ENCODE assay signal across 25 cellular contexts in genomic region chr14:67370830-67371229, GRCh38. TPM values are rescaled to one million over a fixed set of nuclear protein-coding genes. Genes with fewer than 3 reads are reported as not detected.
A peak's percentile ranks its signal among the peaks of the same experiment; 100 is the strongest.
DNase-seq lines count a peak whose midpoint lies in the region; ATAC-seq, FAIRE-seq and TF ChIP-seq lines count a peak whose summit lies in the region.
"Had no signal": no experiment of that assay in that cellular context is flagged by ENCODE, and none has a peak within 500 bp of the region (broad histone marks: within the 10 kb centered on the region; RNA-seq: fewer than 3 reads in every experiment).

No MANE protein-coding gene starts in this region.

- H3K27ac ChIP-seq in smooth muscle cell (ENCODE audit: low read depth) (peak overlapping the region; percentile 43), endodermal cell (ENCODE audit: low read depth, low read length) (no peak overlapping the region)
- H3K27ac ChIP-seq: dorsolateral prefrontal cortex, SJCRH30 had no signal

- H3K9me3 ChIP-seq in smooth muscle cell (replicated peaks; ENCODE audit: low read depth) (no peaks in the 10 kb centered on the region), endodermal cell (ENCODE audit: control insufficient read depth, low read length) (no peaks in the 10 kb centered on the region)
- H3K9me3 ChIP-seq: HAP-1, SJCRH30 had no signal

- peak; percentile 95 for FAIRE-seq in HTR-8/SVneo (lab: Jason Lieb, UNC)
- FAIRE-seq: GM12891, small intestine had no signal

- no peak overlapping the region for H3K4me3 Mint-ChIP-seq in activated T-cell treated with anti-CD3 and anti-CD28 coated beads, Interleukin-2, amount 50 U/mL, for 4 hours
- H3K4me3 Mint-ChIP-seq in activated naive CD8-positive, alpha-beta T cell treated with anti-CD3 and anti-CD28 coated beads, Interleukin-2, amount 50 U/mL, for 24 hours: no peak overlapping the region
- H3K4me3 Mint-ChIP-seq in endodermal cell: no peak overlapping the region
- H3K4me3 Mint-ChIP-seq: immature natural killer cell; naive B cell; stimulated activated memory B cell treated with anti-CD40 and anti-IgM and Interleukin-4, amounts not matched to agents 10 μg/mL and 1 μg/mL and 100 μg/mL, for 72 hours had no signal

- H3K27me3 ChIP-seq in smooth muscle cell (ENCODE audit: low read depth) (no peaks in the 10 kb centered on the region), endodermal cell (ENCODE audit: control insufficient read depth, insufficient read depth, low read length, poor library complexity, severe bottlenecking) (no peaks in the 10 kb centered on the region)
- H3K27me3 ChIP-seq: dorsolateral prefrontal cortex, SJCRH30 had no signal

- peak overlapping the region; percentile 38 for H3K27ac Mint-ChIP-seq in activated naive CD8-positive, alpha-beta T cell treated with anti-CD3 and anti-CD28 coated beads, Interleukin-2, amount 50 U/mL, for 24 hours
- no peak overlapping the region for H3K27ac Mint-ChIP-seq in endodermal cell

- no peak for DNase-seq in activated T-cell treated with anti-CD3 and anti-CD28 coated beads, Interleukin-2, amount 50 U/mL, for 4 hours
- DNase-seq in activated T-cell treated with anti-CD3 and anti-CD28 coated beads, Interleukin-2, amount 50 U/mL, for 48 hours: no peak
- DNase-seq in HTR-8/SVneo (ENCODE audit: insufficient read length, low spot score) (no peak), smooth muscle cell (lab: John Stamatoyannopoulos, UW; ENCODE audit: unreplicated experiment) (no peak), endodermal cell (no peak)
- no peak for DNase-seq in activated naive CD8-positive, alpha-beta T cell treated with anti-CD3 and anti-CD28 coated beads, Interleukin-2, amount 50 U/mL, for 24 hours
- DNase-seq: activated CD4-positive, alpha-beta T cell treated with anti-CD3 and anti-CD28 coated beads for 48 hours; activated effector memory CD4-positive, alpha-beta T cell treated with Interleukin-2 at 50 U/mL for 16 hours; COR-L47; dorsolateral prefrontal cortex; GDM1; glutamatergic neuron; immature natural killer cell; naive B cell; NCI-H446; SJCRH30; small intestine; T1000 had no signal

- H3K36me3 Mint-ChIP-seq in activated T-cell treated with anti-CD3 and anti-CD28 coated beads, Interleukin-2, amount 50 U/mL, for 4 hours (ENCODE audit: insufficient read depth): peaks cover 40% of the 10 kb centered on the region
- H3K36me3 Mint-ChIP-seq in activated naive CD8-positive, alpha-beta T cell treated with anti-CD3 and anti-CD28 coated beads, Interleukin-2, amount 50 U/mL, for 24 hours (ENCODE audit: low read depth): peaks cover 64% of the 10 kb centered on the region
- peaks cover 71% of the 10 kb centered on the region for H3K36me3 Mint-ChIP-seq in endodermal cell (ENCODE audit: low read depth)

- H3K27me3 Mint-ChIP-seq in activated T-cell treated with anti-CD3 and anti-CD28 coated beads, Interleukin-2, amount 50 U/mL, for 4 hours (ENCODE audit: low read depth): no peaks in the 10 kb centered on the region
- no peaks in the 10 kb centered on the region for H3K27me3 Mint-ChIP-seq in activated naive CD8-positive, alpha-beta T cell treated with anti-CD3 and anti-CD28 coated beads, Interleukin-2, amount 50 U/mL, for 24 hours
- no peaks in the 10 kb centered on the region for H3K27me3 Mint-ChIP-seq in endodermal cell (ENCODE audit: insufficient read depth)
- H3K27me3 Mint-ChIP-seq: naive B cell; stimulated activated memory B cell treated with anti-CD40 and anti-IgM and Interleukin-4, amounts not matched to agents 10 μg/mL and 1 μg/mL and 100 μg/mL, for 72 hours had no signal

- no peak overlapping the region for H3K9ac ChIP-seq in smooth muscle cell (ENCODE audit: low read depth)
- no peak overlapping the region for H3K9ac ChIP-seq in endodermal cell (ENCODE audit: extremely low read depth, low read length, poor library complexity, severe bottlenecking)

- H4K20me1 ChIP-seq in smooth muscle cell (ENCODE audit: low read depth): peaks cover 45% of the 10 kb centered on the region

- no peak overlapping the region for H2AFZ ChIP-seq in smooth muscle cell (ENCODE audit: low read depth)

- H3K36me3 ChIP-seq in smooth muscle cell (ENCODE audit: low read depth) (peaks cover 38% of the 10 kb centered on the region), endodermal cell (ENCODE audit: control insufficient read depth, insufficient read depth, low read length) (peaks cover 94% of the 10 kb centered on the region)

- no peaks in the 10 kb centered on the region for H3K9me3 Mint-ChIP-seq in activated T-cell treated with anti-CD3 and anti-CD28 coated beads, Interleukin-2, amount 50 U/mL, for 4 hours
- H3K9me3 Mint-ChIP-seq in activated naive CD8-positive, alpha-beta T cell treated with anti-CD3 and anti-CD28 coated beads, Interleukin-2, amount 50 U/mL, for 24 hours: no peaks in the 10 kb centered on the region
- H3K9me3 Mint-ChIP-seq in endodermal cell: no peaks in the 10 kb centered on the region
- H3K9me3 Mint-ChIP-seq: immature natural killer cell; naive B cell; stimulated activated memory B cell treated with anti-CD40 and anti-IgM and Interleukin-4, amounts not matched to agents 10 μg/mL and 1 μg/mL and 100 μg/mL, for 72 hours had no signal

- H3K4me2 ChIP-seq in smooth muscle cell: no peak overlapping the region

- H3K79me2 ChIP-seq in smooth muscle cell (ENCODE audit: low read depth): peaks cover 34% of the 10 kb centered on the region

- H3K4me1 ChIP-seq in smooth muscle cell (ENCODE audit: low read depth): no peaks in the 10 kb centered on the region
- no peaks in the 10 kb centered on the region for H3K4me1 ChIP-seq in endodermal cell (ENCODE audit: control insufficient read depth, insufficient read depth, low read length)
- H3K4me1 ChIP-seq: HAP-1, SJCRH30 had no signal

- peak; percentile 51 to 66 for ATAC-seq in activated T-cell treated with anti-CD3 and anti-CD28 coated beads, Interleukin-2, amount 50 U/mL, for 4 hours
- ATAC-seq in activated naive CD8-positive, alpha-beta T cell treated with anti-CD3 and anti-CD28 coated beads, Interleukin-2, amount 50 U/mL, for 24 hours: peak; percentile 66
- ATAC-seq in GM19467 (IDR thresholded peaks at IDR 0.05; ENCODE audit: unreplicated experiment) (no peak), HG02588 (IDR thresholded peaks at IDR 0.05; ENCODE audit: unreplicated experiment) (no peak)
- ATAC-seq: esophagus mucosa; stimulated activated memory B cell treated with anti-CD40 and anti-IgM and Interleukin-4, amounts not matched to agents 10 μg/mL and 1 μg/mL and 100 μg/mL, for 72 hours had no signal

- H3K4me3 ChIP-seq in smooth muscle cell: no peak overlapping the region
- H3K4me3 ChIP-seq in endodermal cell (ENCODE audit: low read length): no peak overlapping the region
- H3K4me3 ChIP-seq: dorsolateral prefrontal cortex, HAP-1, lung, SJCRH30 had no signal

- TF ChIP-seq CTCF in smooth muscle cell (IDR thresholded peaks at IDR 0.05; ENCODE audit: borderline replicate concordance, insufficient read depth, poor library complexity, severe bottlenecking) (no peak), endodermal cell (conservative IDR thresholded peaks at IDR 0.05) (no peak)

- over 99% methylated on average over 5 of the region's 5 CpGs for WGBS in smooth muscle cell (ENCODE audit: low lambda C conversion rate)
- WGBS in endodermal cell (ENCODE audit: insufficient coverage in 1 of 2, insufficient read length in 1 of 2), 2 experiments: 82 to 96% methylated on average over 4 to 5 of the region's 5 CpGs

- H3F3A ChIP-seq in smooth muscle cell (ENCODE audit: low read depth): no peaks in the 10 kb centered on the region

- peaks cover 40% of the 10 kb centered on the region for H3K4me1 Mint-ChIP-seq in activated T-cell treated with anti-CD3 and anti-CD28 coated beads, Interleukin-2, amount 50 U/mL, for 4 hours (ENCODE audit: low read depth)
- peaks cover 64% of the 10 kb centered on the region for H3K4me1 Mint-ChIP-seq in activated naive CD8-positive, alpha-beta T cell treated with anti-CD3 and anti-CD28 coated beads, Interleukin-2, amount 50 U/mL, for 24 hours
- H3K4me1 Mint-ChIP-seq in endodermal cell: no peaks in the 10 kb centered on the region

RNA-seq across cellular contexts. Expression of gene EIF2S1, which starts 10.7 kb away (rescaled TPM):
- total RNA-seq in activated T-cell treated with anti-CD3 and anti-CD28 coated beads, Interleukin-2, amount 50 U/mL, for 4 hours: 100 to 1,000 TPM; 377 to 401 (median 392) TPM
- 93.9 and 121 TPM in 2 replicates for total RNA-seq in smooth muscle cell
- polyA plus RNA-seq in smooth muscle cell: 126 and 133 TPM in 2 replicates
- total RNA-seq in endodermal cell: 100 to 1,000 TPM; 114 to 136 TPM
- 88.9 TPM for polyA plus RNA-seq in endodermal cell (2013, experiment 1 of 2)
- polyA plus RNA-seq in endodermal cell (2013, experiment 2 of 2): 85.0 TPM

RNA-seq across cellular contexts. Expression of gene ATP6V1D, which starts 11.2 kb away (rescaled TPM):
- total RNA-seq in activated T-cell treated with anti-CD3 and anti-CD28 coated beads, Interleukin-2, amount 50 U/mL, for 4 hours: 10 to 100 TPM; 22.7 to 30.9 (median 24.8) TPM
- total RNA-seq in smooth muscle cell (93.8 and 95.2 TPM in 2 replicates), endodermal cell (100 to 1,000 TPM in 1 of 2 donors, 10 to 100 TPM in 1; 82.2 to 108 TPM)
- polyA plus RNA-seq in smooth muscle cell: 119 and 122 TPM in 2 replicates
- polyA plus RNA-seq in endodermal cell (2013, experiment 1 of 2): 78.9 TPM
- polyA plus RNA-seq in endodermal cell (2013, experiment 2 of 2): 75.6 TPM

RNA-seq across cellular contexts. Expression of gene PLEK2, which starts 41.1 kb away (rescaled TPM):
- total RNA-seq in activated T-cell treated with anti-CD3 and anti-CD28 coated beads, Interleukin-2, amount 50 U/mL, for 4 hours: 1 to 10 TPM; 1.8 to 2.5 (median 2.4) TPM
- total RNA-seq in smooth muscle cell (1.8 and 3.1 TPM in 2 replicates), endodermal cell (1 to 10 TPM; 1.6 to 2.0 TPM)
- 1.6 and 4.2 TPM in 2 replicates for polyA plus RNA-seq in smooth muscle cell
- not detected for polyA plus RNA-seq in endodermal cell (2013, experiment 1 of 2)
- 0.46 TPM for polyA plus RNA-seq in endodermal cell (2013, experiment 2 of 2)
- total RNA-seq: SJCRH30 had no signal
- polyA plus RNA-seq: immature natural killer cell had no signal

Comparison
In these comparisons a context has a peak if more than half of its experiments do, and no peak if none do; other contexts are left out.
1. ATAC-seq: peak in activated T-cell treated with anti-CD3 and anti-CD28 coated beads, Interleukin-2, amount 50 U/mL, for 4 hours (2 of 2) and activated naive CD8-positive, alpha-beta T cell treated with anti-CD3 and anti-CD28 coated beads, Interleukin-2, amount 50 U/mL, for 24 hours (single experiment); none in GM19467 (single experiment) and HG02588 (single experiment).